Comparison of ENCODE assay signal across 13 cellular contexts in genomic region chr7:7798510-7798909, GRCh38.
DNase-seq lines count a peak whose midpoint lies in the region; TF ChIP-seq lines count a peak whose summit lies in the region.
"Had no signal": no experiment of that assay in that cellular context is flagged by ENCODE, and none has a peak within 500 bp of the region (broad histone marks: within the 10 kb centered on the region; RNA-seq: fewer than 3 reads in every experiment).

No MANE protein-coding gene starts in this region.

- H3K18ac ChIP-seq in H9 (ENCODE audit: insufficient read length, low read depth, low read length) = no peak overlapping the region

- H3K56ac ChIP-seq in H9 (ENCODE audit: insufficient read length, low read depth, low read length) = no peak overlapping the region

- no peak overlapping the region for H2BK120ac ChIP-seq in H9 (ENCODE audit: low read depth, low read length, poor library complexity, severe bottlenecking)

- H3K36me3 ChIP-seq in breast epithelium = no peaks in the 10 kb centered on the region
- no peaks in the 10 kb centered on the region for H3K36me3 ChIP-seq in osteoblast (ENCODE audit: insufficient read depth, low read length)
- H3K36me3 ChIP-seq: ovary had no signal

- no peak overlapping the region for H3K4me3 Mint-ChIP-seq in MCF 10A (ENCODE audit: unreplicated experiment)
- no peak overlapping the region for H3K4me3 Mint-ChIP-seq in H9
- H3K4me3 Mint-ChIP-seq: activated CD8-positive, alpha-beta T cell treated with anti-CD3 and anti-CD28 coated beads, Interleukin-2, amount 10 ng/mL, durations not matched to agents 7 days and 5 days; activated naive CD8-positive, alpha-beta T cell had no signal

- H3K4me1 Mint-ChIP-seq in MCF 10A (ENCODE audit: insufficient read depth, unreplicated experiment) (peaks cover 6% of the 10 kb centered on the region), H9 (peaks cover 25 to 28% of the 10 kb centered on the region in 2 experiments)

- no peak overlapping the region for H3T11ph ChIP-seq in H9 (ENCODE audit: low read length)

- H3K9ac ChIP-seq in H9 (ENCODE audit: extremely low read depth, insufficient read length, low read length) = no peak overlapping the region

- H2AK5ac ChIP-seq in H9 (ENCODE audit: insufficient read length, low read length) = no peak overlapping the region

- no TSS peak for BruUV-seq in MCF 10A (replicated peaks; lab: Mats Ljungman, UMichigan)

- no peak overlapping the region for H4K5ac ChIP-seq in H9 (ENCODE audit: insufficient read length, low read depth, low read length)

- H2BK12ac ChIP-seq in H9 (ENCODE audit: insufficient read length, low read depth, low read length) = no peak overlapping the region

- H3K27ac ChIP-seq in breast epithelium (no peak overlapping the region), H9 (ENCODE audit: insufficient read length, low read depth, low read length) (no peak overlapping the region), osteoblast (ENCODE audit: low read depth, low read length) (no peak overlapping the region)
- H3K27ac ChIP-seq: ovary had no signal

- no peaks in the 10 kb centered on the region for H3K79me1 ChIP-seq in H9 (ENCODE audit: insufficient read depth, low read depth, low read length, poor library complexity, severe bottlenecking)

- no peak overlapping the region for H2BK5ac ChIP-seq in H9 (ENCODE audit: insufficient read length, low read length)

- no peak overlapping the region for H3K14ac ChIP-seq in H9 (ENCODE audit: insufficient read depth, low read length)

- no CpG with 5 or more reads among the region's 1 CpG for WGBS in H9 (ENCODE audit: extremely low coverage, insufficient read length, low lambda C conversion rate)

- no peaks in the 10 kb centered on the region for H3K27me3 ChIP-seq in breast epithelium
- no peaks in the 10 kb centered on the region for H3K27me3 ChIP-seq in H9 (ENCODE audit: insufficient read depth, low read length)
- H3K27me3 ChIP-seq in osteoblast (ENCODE audit: insufficient read depth, low read length) = no peaks in the 10 kb centered on the region
- H3K27me3 ChIP-seq: ovary had no signal

- no peak overlapping the region for H4K91ac ChIP-seq in H9 (ENCODE audit: insufficient read length, low read depth, low read length)

- POLR2A ChIA-PET in MCF 10A (lab: Yijun Ruan, JAX) = interaction anchor here (1.3 kb wide), 1 partner anchor 27 kb away, joined by 3 read pairs; no protein-coding TSS in a partner anchor

- no peak overlapping the region for H3K4me2 ChIP-seq in H9 (ENCODE audit: insufficient read depth, insufficient read length, low read length)
- no peak overlapping the region for H3K4me2 ChIP-seq in osteoblast (ENCODE audit: insufficient read depth, low read length)

- H3K4ac ChIP-seq in H9 (ENCODE audit: low read depth, low read length) = no peak overlapping the region

- H4K8ac ChIP-seq in H9 (replicated peaks; ENCODE audit: insufficient read length, low read depth, low read length) = no peak overlapping the region

- H3K36me3 Mint-ChIP-seq in MCF 10A (ENCODE audit: insufficient read depth, unreplicated experiment) (peaks cover 6% of the 10 kb centered on the region), H9 (ENCODE audit: insufficient read depth in 1 of 3, low read depth in 3 of 3) (peaks cover 8 to 15% (median 14%) of the 10 kb centered on the region in 3 experiments; a peak in 6 of 7 replicates)

- intact Hi-C loops in MCF 10A (cut with micrococcal nuclease) = no loop called here
- intact Hi-C loops in breast epithelium (cut with DNase I; ENCODE audit: low total_unique reads) = no loop called here

- H3K4me1 ChIP-seq in breast epithelium (no peaks in the 10 kb centered on the region), H9 (ENCODE audit: insufficient read depth, low read length) (peaks cover 6% of the 10 kb centered on the region; the same call in 1 of the 2 replicates), osteoblast (ENCODE audit: insufficient read depth, low read length) (peaks cover 6% of the 10 kb centered on the region)

- no peak overlapping the region for H3K23ac ChIP-seq in H9 (ENCODE audit: insufficient read length, low read depth, low read length)

- no peak for TF ChIP-seq POLR2A in breast epithelium (IDR thresholded peaks at IDR 0.05)

- H3K23me2 ChIP-seq in H9 (ENCODE audit: insufficient read length, low read depth, low read length, poor library complexity, severe bottlenecking) = no peaks in the 10 kb centered on the region

- H3K27ac Mint-ChIP-seq in MCF 10A (ENCODE audit: low read depth, unreplicated experiment) = peak overlapping the region; percentile 39
- H3K27ac Mint-ChIP-seq in H9 = peak overlapping the region in 2 of 3 experiments; percentile 18 to 72; a peak in 1 of 7 replicates
- H3K27ac Mint-ChIP-seq: activated CD8-positive, alpha-beta T cell treated with anti-CD3 and anti-CD28 coated beads, Interleukin-2, amount 10 ng/mL, durations not matched to agents 7 days and 5 days; activated naive CD8-positive, alpha-beta T cell had no signal

- H2BK20ac ChIP-seq in H9 (ENCODE audit: low read depth, low read length, poor library complexity, severe bottlenecking) = no peak overlapping the region

- DNase-seq in MCF 10A (ENCODE audit: unreplicated experiment) (no peak), breast epithelium (ENCODE audit: low spot score in 2 of 2) (no peak), H9 (no peak), NCI-H1930 (lab: John Stamatoyannopoulos, UW) (peak; percentile 29 to 40), osteoblast (ENCODE audit: insufficient read length, low spot score, missing footprints) (no peak), RPMI8226 (no peak), GOT3 (lab: John Stamatoyannopoulos, UW) (no peak)
- no peak for DNase-seq in activated effector memory CD4-positive, alpha-beta T cell treated with Interleukin-2 at 50 U/mL for 16 hours
- DNase-seq: activated CD8-positive, alpha-beta T cell treated with anti-CD3 and anti-CD28 coated beads, Interleukin-2, amount 10 ng/mL, durations not matched to agents 7 days and 5 days; cerebellar nuclear complex; ovary; T-helper 9 cell had no signal

- H2AFZ ChIP-seq in H9 (ENCODE audit: low read length) (no peak overlapping the region), osteoblast (ENCODE audit: low read length) (no peak overlapping the region)

- H3K27me3 Mint-ChIP-seq in MCF 10A (ENCODE audit: insufficient read depth, unreplicated experiment) (no peaks in the 10 kb centered on the region), H9 (ENCODE audit: low read depth) (no peaks in the 10 kb centered on the region)
- H3K27me3 Mint-ChIP-seq: activated naive CD8-positive, alpha-beta T cell had no signal

- H3K9me3 ChIP-seq in breast epithelium (no peaks in the 10 kb centered on the region), H9 (ENCODE audit: control insufficient read depth, low read depth, low read length) (no peaks in the 10 kb centered on the region), osteoblast (ENCODE audit: low read depth, low read length) (no peaks in the 10 kb centered on the region)
- H3K9me3 ChIP-seq: ovary had no signal

- no peaks in the 10 kb centered on the region for H3K9me3 Mint-ChIP-seq in MCF 10A (ENCODE audit: unreplicated experiment)
- peaks cover 7 to 9% of the 10 kb centered on the region in 2 experiments for H3K9me3 Mint-ChIP-seq in H9

- TF ChIP-seq CTCF in MCF 10A (IDR thresholded peaks at IDR 0.05; ENCODE audit: unreplicated experiment) = no peak
- no peak for TF ChIP-seq CTCF in breast epithelium (IDR thresholded peaks at IDR 0.05)
- no peak for TF ChIP-seq CTCF in H9 (conservative IDR thresholded peaks at IDR 0.05)
- no peak for TF ChIP-seq CTCF in osteoblast (IDR thresholded peaks at IDR 0.05; ENCODE audit: extremely low read depth, low read depth, low read length)

- H3K79me2 ChIP-seq in H9 (ENCODE audit: insufficient read depth, low read length) (no peaks in the 10 kb centered on the region), osteoblast (ENCODE audit: insufficient read depth, low read length) (no peaks in the 10 kb centered on the region)

- H3K4me3 ChIP-seq in breast epithelium = no peak overlapping the region
- no peak overlapping the region for H3K4me3 ChIP-seq in osteoblast (ENCODE audit: insufficient read depth, low read length)
- H3K4me3 ChIP-seq: ovary had no signal

- H4K20me1 ChIP-seq in H9 (ENCODE audit: control insufficient read depth, insufficient read depth, insufficient read length) = no peaks in the 10 kb centered on the region
- H4K20me1 ChIP-seq in osteoblast (ENCODE audit: insufficient read depth, low read length) = no peaks in the 10 kb centered on the region

- CTCF ChIA-PET in MCF 10A (lab: Yijun Ruan, JAX) = no interaction called here

- no peak overlapping the region for H2BK15ac ChIP-seq in H9 (ENCODE audit: low read depth, low read length)

Comparison
In these comparisons a context has a peak if more than half of its experiments do, and no peak if none do; other contexts are left out.
1. DNase-seq: peak in NCI-H1930 (2 of 2); none in MCF 10A (single experiment), breast epithelium (0 of 2), H9 (single experiment), activated effector memory CD4-positive, alpha-beta T cell treated with Interleukin-2 at 50 U/mL for 16 hours (single experiment), osteoblast (single experiment), RPMI8226 (single experiment) and GOT3 (single experiment).